ENCODE assay signal across 8 cellular contexts in genomic region chr18:62523631-62524442, GRCh38. TPM values are rescaled to one million over a fixed set of nuclear protein-coding genes. Genes with fewer than 3 reads are reported as not detected.
A peak's percentile ranks its signal among the peaks of the same experiment; 100 is the strongest.
DNase-seq lines count a peak whose midpoint lies in the region; ATAC-seq and TF ChIP-seq lines count a peak whose summit lies in the region.

No MANE protein-coding gene starts in this region.

- whole genome bisulfite sequencing in iPS DF 6.9 (ENCODE audit: insufficient coverage, insufficient read length) = no CpG with 5 or more reads among the region's 100 CpGs

- peak; percentile 50 for DNase-seq in GM10266 (ENCODE audit: extremely low spot score)
- no peak for DNase-seq in Jurkat, Clone E6-1 (ENCODE audit: low read depth, low spot score)
- DNase-seq in T1000 (lab: John Stamatoyannopoulos, UW) = peak; percentile 24
- DNase-seq in astrocyte of the hippocampus (ENCODE audit: low read depth, low spot score) = peak; percentile 79
- no peak for DNase-seq in iPS DF 6.9 (ENCODE audit: low read depth, low spot score)
- peak; percentile 31 for DNase-seq in skeletal muscle cell (ENCODE audit: low read depth)
- no peak for DNase-seq in pons (ENCODE audit: low spot score)

- H3K36me3 ChIP-seq in iPS DF 6.9 (ENCODE audit: control insufficient read depth, insufficient read depth, low read length) = no peaks in the 10 kb centered on the region

- TF ChIP-seq CTCF in GM10266 (IDR thresholded peaks at IDR 0.05; ENCODE audit: control insufficient read depth, insufficient read depth, low read depth, missing control alignments) = no peak

- no peak for ATAC-seq in HG03139 (IDR thresholded peaks at IDR 0.05; ENCODE audit: unreplicated experiment)

- H3K4me3 ChIP-seq in Jurkat, Clone E6-1 (ENCODE audit: low read length) = peak overlapping the region; percentile 77
- H3K4me3 ChIP-seq in iPS DF 6.9 (ENCODE audit: low read length) = peak overlapping the region; percentile 75
- H3K4me3 ChIP-seq in skeletal muscle cell (ENCODE audit: low read depth, low read length) = peak overlapping the region; percentile 79

- peaks cover 5% of the 10 kb centered on the region; the same call in 1 of the 2 replicates for H3K27me3 ChIP-seq in iPS DF 6.9 (ENCODE audit: control insufficient read depth, insufficient read depth, low read length)

- peaks cover 3% of the 10 kb centered on the region; the same call in 1 of the 2 replicates for H3K4me1 ChIP-seq in iPS DF 6.9 (ENCODE audit: control insufficient read depth, insufficient read depth, low read length)

- H3K27ac ChIP-seq in iPS DF 6.9 (ENCODE audit: low read length) = no peak overlapping the region

- H3K9me3 ChIP-seq in iPS DF 6.9 (ENCODE audit: control insufficient read depth, insufficient read depth, low read length) = no peaks in the 10 kb centered on the region

RNA-seq across cellular contexts. Expression of gene ZCCHC2, which starts 1.0 kb away (rescaled TPM):
- polyA plus RNA-seq in Jurkat, Clone E6-1 (2012; ENCODE audit: insufficient read depth, insufficient read length) = 16.1 TPM

Comparison
In these comparisons a context has a peak if more than half of its experiments do, and no peak if none do; other contexts are left out.
1. DNase-seq: peak in GM10266 (single experiment), T1000 (single experiment), astrocyte of the hippocampus (single experiment) and skeletal muscle cell (single experiment); none in Jurkat, Clone E6-1 (single experiment), iPS DF 6.9 (single experiment) and pons (single experiment).
2. Peak in every context shown above with its lines, with median percentiles within 50 percentile points of each other: H3K4me3 ChIP-seq.